ENCODE assay signal across 25 cellular contexts in genomic region chr14:104507443-104507842, GRCh38.
"Had no signal": no experiment of that assay in that cellular context is flagged by ENCODE, and none has a peak within 500 bp of the region (broad histone marks: within the 10 kb centered on the region; RNA-seq: fewer than 3 reads in every experiment).

No MANE protein-coding gene starts in this region.

- H3K9me3 ChIP-seq: prostate gland, thyroid gland had no signal

- H3K4me3 ChIP-seq: esophagus squamous epithelium, heart right ventricle, left lung, prostate gland, right atrium auricular region, sigmoid colon, stomach, thyroid gland had no signal

- H3K36me3 ChIP-seq: esophagus squamous epithelium, heart right ventricle, left lung, prostate gland, right atrium auricular region, sigmoid colon, stomach, thyroid gland had no signal

- H3K4me1 ChIP-seq: left lung, prostate gland, right atrium auricular region, sigmoid colon, stomach, thyroid gland had no signal

- ATAC-seq: heart right ventricle; left cardiac atrium; left lung; naive thymus-derived CD4-positive, alpha-beta T cell; stimulated activated effector memory CD8-positive, alpha-beta T cell treated with anti-CD3 and anti-CD28 coated beads, Interleukin-12 subunit alpha, Interleukin-12 subunit beta, amount 100 ng/mL, for 72 hours had no signal

- FAIRE-seq: endometrium, islet of Langerhans had no signal

- DNase-seq: effector memory CD4-positive, alpha-beta T cell; erythroblast; esophagus squamous epithelium; foreskin melanocyte; glutamatergic neuron; heart right ventricle; hippocampal formation; left cardiac atrium; left lung; mesenchymal stem cell; midbrain; naive thymus-derived CD4-positive, alpha-beta T cell; nucleus accumbens; sigmoid colon; stimulated activated CD4-positive, alpha-beta T cell treated with anti-CD3 and anti-CD28 coated beads, Interleukin-2, amount 100 ng/mL, for 24 hours; stimulated activated CD4-positive, alpha-beta T cell treated with anti-CD3 and anti-CD28 coated beads, Interleukin-4, amount 100 ng/mL, for 24 hours; stimulated activated naive CD4-positive, alpha-beta T cell treated with Interleukin-2 at 50 U/mL for 16 hours; stomach; thyroid gland; trophoblast cell had no signal

- H3K27ac ChIP-seq: esophagus squamous epithelium, heart right ventricle, left lung, prostate gland, right atrium auricular region, sigmoid colon, stomach, thyroid gland had no signal

- H3K27me3 ChIP-seq: right atrium auricular region, thyroid gland had no signal
